In the genomic region with DNA sequence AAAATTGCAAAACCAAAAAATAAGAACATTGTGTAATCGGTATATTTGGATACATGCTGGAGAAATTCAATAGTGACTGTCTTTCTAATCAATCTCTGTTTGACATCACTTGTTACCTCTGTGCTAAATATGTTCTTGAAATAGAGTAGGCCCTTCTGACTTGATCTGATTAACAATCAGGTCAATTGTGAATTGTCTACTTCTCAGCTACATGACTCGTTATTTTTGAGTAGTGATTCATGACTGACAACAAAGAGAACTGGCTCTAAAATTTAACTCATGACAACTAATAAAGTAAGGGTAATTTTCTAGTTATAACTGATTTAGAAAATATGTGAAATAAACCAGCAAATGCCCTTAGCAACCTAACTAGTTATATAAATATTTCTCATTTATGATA, we compare ENCODE assay signal across 17 cellular contexts.
DNase-seq lines count a peak whose midpoint lies in the region; ATAC-seq, FAIRE-seq and TF ChIP-seq lines count a peak whose summit lies in the region.
"Had no signal": no experiment of that assay in that cellular context is flagged by ENCODE, and none has a peak within 500 bp of the region (broad histone marks: within the 10 kb centered on the region; RNA-seq: fewer than 3 reads in every experiment).

No MANE protein-coding gene starts in this region.

- POLR2A ChIA-PET in PC-3 (lab: Charles Lee; ENCODE audit: unreplicated experiment) = no interaction called here

- peaks cover 7% of the 10 kb centered on the region; the same call in 1 of the 2 replicates for H3K4me1 ChIP-seq in PC-3 (ENCODE audit: insufficient read depth, low read length)
- H3K4me1 ChIP-seq: BE2C had no signal

- intact Hi-C loops in PC-3 (cut with micrococcal nuclease) = no loop called here

- ATAC-seq in PC-3 = peak; percentile 48; the same call in 1 of the 2 replicates

- FAIRE-seq in D721Med (lab: Jason Lieb, UNC) = peak; percentile 100
- FAIRE-seq: A204.1 had no signal

- no peak for DNase-seq in D721Med (ENCODE audit: insufficient read length, low spot score)
- DNase-seq in PC-3 = peak; percentile 31
- peak; percentile 42 for DNase-seq in foreskin melanocyte
- peak; percentile 29 for DNase-seq in renal cortical epithelial cell (ENCODE audit: low read depth)
- DNase-seq in ACHN = no peak
- no peak for DNase-seq in NCI-H187 treated with DMSO at 0.1 percent for 48 hours (lab: John Stamatoyannopoulos, UW)
- DNase-seq in NCI-H748 treated with DMSO at 0.1 percent for 48 hours (lab: John Stamatoyannopoulos, UW) = no peak
- DNase-seq: BE2C; CD4-positive, alpha-beta memory T cell; COR-L47; DND-41; GDM1; HCEC 1CT; HFFc6; IMR-90 had no signal

- no peaks in the 10 kb centered on the region for H3K9me2 ChIP-seq in PC-3 (replicated peaks; ENCODE audit: low read length)

- in situ Hi-C loops in ACHN (cut with HindIII; ENCODE audit: low pct_ligation_motif_present, low pct_unique_long_range_greater_than_20kb, low sequenced_read_pairs) = no loop called here

- no peaks in the 10 kb centered on the region for H3K79me2 ChIP-seq in PC-3 (ENCODE audit: low read length)

- TF ChIP-seq CTCF in D721Med (IDR thresholded peaks at IDR 0.05; ENCODE audit: insufficient read depth, missing control alignments) (no peak), PC-3 (conservative IDR thresholded peaks at IDR 0.05; ENCODE audit: low read depth, low read length) (no peak)

- H2AFZ ChIP-seq in PC-3 (ENCODE audit: low read length) = no peak overlapping the region

- no peaks in the 10 kb centered on the region for H3K27me3 ChIP-seq in PC-3 (ENCODE audit: low read length)
- H3K27me3 ChIP-seq: BE2C had no signal

- H3F3A ChIP-seq in PC-3 (ENCODE audit: low read length, unreplicated experiment) = no peaks in the 10 kb centered on the region

- H3K36me3 ChIP-seq in PC-3 (ENCODE audit: low read depth, low read length) = no peaks in the 10 kb centered on the region
- H3K36me3 ChIP-seq: BE2C had no signal

- no TSS peak for BruUV-seq in PC-3 (replicated peaks; lab: Mats Ljungman, UMichigan)

- H3K4me3 ChIP-seq in PC-3 (ENCODE audit: low read length) = no peak overlapping the region

- no peak overlapping the region for H3K4me2 ChIP-seq in PC-3 (ENCODE audit: low read length)

- H4K20me1 ChIP-seq in PC-3 (ENCODE audit: low read length) = no peaks in the 10 kb centered on the region

- CTCF ChIA-PET in PC-3 (lab: Charles Lee) = no interaction called here

- no peak overlapping the region for H3K9ac ChIP-seq in PC-3 (ENCODE audit: low read length)

- no peak overlapping the region for H3K27ac ChIP-seq in PC-3 (ENCODE audit: low read length)
- H3K27ac ChIP-seq: C4-2B had no signal

- no peaks in the 10 kb centered on the region for H3K9me3 ChIP-seq in PC-3 (ENCODE audit: low read length)
- H3K9me3 ChIP-seq: BE2C had no signal

Comparison
In these comparisons a context has a peak if more than half of its experiments do, and no peak if none do; other contexts are left out.
1. DNase-seq: peak in PC-3 (single experiment), foreskin melanocyte (single experiment) and renal cortical epithelial cell (single experiment); none in D721Med (single experiment), ACHN (single experiment), NCI-H187 treated with DMSO at 0.1 percent for 48 hours (single experiment) and NCI-H748 treated with DMSO at 0.1 percent for 48 hours (single experiment).